ENCODE assay signal across 12 cellular contexts in the genomic region with DNA sequence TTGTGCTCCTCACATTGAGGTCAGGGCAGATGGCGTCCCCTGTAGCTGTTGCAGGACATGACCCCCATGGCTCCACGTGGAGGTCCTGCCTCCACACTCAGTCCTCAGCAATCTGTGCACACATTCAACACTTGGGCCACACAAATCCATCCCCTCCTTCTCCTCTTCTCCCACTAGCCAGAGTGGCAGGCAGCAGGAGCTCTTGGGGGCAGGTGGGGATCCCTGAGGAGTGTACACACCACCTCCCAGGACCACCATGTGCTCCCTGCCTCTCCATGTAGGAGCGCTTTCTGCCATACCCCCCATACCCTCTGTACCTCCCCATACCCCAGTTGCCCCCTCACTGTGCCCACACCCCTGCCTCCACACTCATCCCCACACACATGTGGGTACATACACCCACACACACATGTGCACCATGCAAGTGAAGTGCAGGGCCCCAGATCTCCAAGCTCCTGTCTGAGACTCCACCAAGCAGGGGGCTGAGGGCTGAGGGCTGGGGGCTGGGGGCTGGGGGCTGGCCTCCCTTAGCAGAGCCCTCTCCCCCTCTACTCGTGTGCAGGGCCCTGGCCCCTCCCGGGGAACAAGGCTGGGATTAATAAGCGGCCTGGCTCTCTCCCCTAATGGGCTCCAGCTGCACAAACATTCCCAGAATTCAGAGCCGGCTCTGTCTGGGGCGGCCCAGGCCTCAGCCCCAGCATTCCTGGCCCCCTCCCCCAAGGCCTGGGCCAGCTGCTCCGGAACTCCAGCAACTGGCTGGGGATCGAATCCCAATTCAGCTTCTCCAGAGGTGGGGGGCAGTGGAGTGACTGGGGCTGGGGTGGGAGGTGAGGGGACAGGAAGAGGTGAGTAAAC. TPM values are rescaled to one million over a fixed set of nuclear protein-coding genes. Genes with fewer than 3 reads are reported as not detected.
DNase-seq lines count a peak whose midpoint lies in the region; ATAC-seq lines count a peak whose summit lies in the region.
"Had no signal": no experiment of that assay in that cellular context is flagged by ENCODE, and none has a peak within 500 bp of the region (broad histone marks: within the 10 kb centered on the region; RNA-seq: fewer than 3 reads in every experiment).

No MANE protein-coding gene starts in this region.

- ATAC-seq in left ventricle myocardium superior (peak; percentile 39), Right ventricle myocardium inferior (no peak), T-cell (replicated peaks in 1 of 4) (no peak), GM18867 (IDR thresholded peaks at IDR 0.05; ENCODE audit: unreplicated experiment) (no peak), HG02981 (IDR thresholded peaks at IDR 0.05; ENCODE audit: unreplicated experiment) (no peak)
- ATAC-seq: body of pancreas, Panc1 had no signal

- intact Hi-C loops in left ventricle myocardium superior (cut with micrococcal nuclease), result no loop called here
- intact Hi-C loops in Right ventricle myocardium inferior (cut with DNase I), result no loop called here

- DNase-seq in left ventricle myocardium superior (no peak), Right ventricle myocardium inferior (ENCODE audit: missing footprints) (no peak), SHP77 treated with DMSO at 0.1 percent for 48 hours (lab: John Stamatoyannopoulos, UW) (peak; percentile 87), hepatic stellate cell (ENCODE audit: low spot score) (peak; percentile 91), T-cell (no peak)
- no peak for DNase-seq in stimulated activated CD4-positive, alpha-beta T cell treated with anti-CD3 and anti-CD28 coated beads, Interleukin-12 subunit alpha, Interleukin-12 subunit beta, amount 100 ng/mL, for 4 hours
- DNase-seq: activated CD4-positive, alpha-beta memory T cell treated with anti-CD3 and anti-CD28 coated beads for 36 hours; body of pancreas; stimulated activated CD8-positive, alpha-beta memory T cell treated with anti-CD3 and anti-CD28 coated beads, Interleukin-4, amount 100 ng/mL, for 48 hours had no signal

- H3K27ac Mint-ChIP-seq in T-cell, result no peak overlapping the region
- H3K27ac Mint-ChIP-seq: activated CD4-positive, alpha-beta memory T cell treated with anti-CD3 and anti-CD28 coated beads for 36 hours had no signal

- H3K9me3 Mint-ChIP-seq in T-cell, result no peaks in the 10 kb centered on the region
- H3K9me3 Mint-ChIP-seq: activated CD4-positive, alpha-beta memory T cell treated with anti-CD3 and anti-CD28 coated beads for 36 hours had no signal

- POLR2A ChIA-PET in T-cell (lab: Charles Lee), result interaction anchor here in 1 of 2 donors (0.7 kb wide), 1 partner anchor 29 kb away, joined by 8 read pairs; no protein-coding TSS in a partner anchor

- no peaks in the 10 kb centered on the region for H3K4me1 Mint-ChIP-seq in T-cell

- no peaks in the 10 kb centered on the region for H3K36me3 Mint-ChIP-seq in T-cell
- H3K36me3 Mint-ChIP-seq: activated CD4-positive, alpha-beta memory T cell treated with anti-CD3 and anti-CD28 coated beads for 36 hours had no signal

- H3K4me3 Mint-ChIP-seq in T-cell, result no peak overlapping the region
- H3K4me3 Mint-ChIP-seq: activated CD4-positive, alpha-beta memory T cell treated with anti-CD3 and anti-CD28 coated beads for 36 hours had no signal

- CTCF ChIA-PET in T-cell (lab: Charles Lee), result no interaction called here

- peaks cover 7 to 22% of the 10 kb centered on the region in 2 donors for H3K27me3 Mint-ChIP-seq in T-cell

RNA-seq across cellular contexts. Expression of a gene that starts 48.2 kb away (rescaled TPM):
- total RNA-seq in left ventricle myocardium superior, result not detected
- 0.11 TPM for total RNA-seq in Right ventricle myocardium inferior
- total RNA-seq in T-cell, result under 1 TPM in 1 of 5 donors, not detected in 4; 0.72 TPM
- total RNA-seq: body of pancreas had no signal

RNA-seq across cellular contexts. Expression of a gene that starts 50.8 kb away (rescaled TPM):
- 3.1 TPM for total RNA-seq in left ventricle myocardium superior
- 3.4 TPM for total RNA-seq in Right ventricle myocardium inferior
- under 1 TPM in 3 of 5 donors, not detected in 2; 0.20 to 0.38 (median 0.38) TPM for total RNA-seq in T-cell
- total RNA-seq: activated CD4-positive, alpha-beta memory T cell treated with anti-CD3 and anti-CD28 coated beads for 36 hours had no signal

Comparison
In these comparisons a context has a peak if more than half of its experiments do, and no peak if none do; other contexts are left out.
1. DNase-seq: peak in SHP77 treated with DMSO at 0.1 percent for 48 hours (single experiment) and hepatic stellate cell (single experiment); none in left ventricle myocardium superior (single experiment), Right ventricle myocardium inferior (single experiment), T-cell (0 of 34) and stimulated activated CD4-positive, alpha-beta T cell treated with anti-CD3 and anti-CD28 coated beads, Interleukin-12 subunit alpha, Interleukin-12 subunit beta, amount 100 ng/mL, for 4 hours (single experiment).